27 cellular contexts compared by ENCODE assay signal in genomic region chr2:45244928-45245327, GRCh38.
"Had no signal": no experiment of that assay in that cellular context is flagged by ENCODE, and none has a peak within 500 bp of the region (broad histone marks: within the 10 kb centered on the region; RNA-seq: fewer than 3 reads in every experiment).

No MANE protein-coding gene starts in this region.

- H3K27ac ChIP-seq: adrenal gland, breast epithelium, SK-N-MC, VCaP had no signal

- H3K27me3 ChIP-seq: adrenal gland, breast epithelium had no signal

- H3K4me3 ChIP-seq: adrenal gland, breast epithelium, SK-N-MC had no signal

- H3K4me1 ChIP-seq: breast epithelium had no signal

- ATAC-seq: activated T-cell treated with anti-CD3 and anti-CD28 coated beads, Interleukin-2, amount 50 U/mL, for 72 hours; Panc1; Right ventricle myocardium inferior had no signal

- H3K9me3 ChIP-seq: adrenal gland, breast epithelium had no signal

- H3K36me3 ChIP-seq: adrenal gland, breast epithelium had no signal

- DNase-seq: activated CD4-positive, alpha-beta memory T cell treated with anti-CD3 and anti-CD28 coated beads for 36 hours; activated CD4-positive, alpha-beta T cell treated with anti-CD3 and anti-CD28 coated beads, Interleukin-2, amount 10 ng/mL, durations not matched to agents 7 days and 5 days; activated CD4-positive, CD25-positive, alpha-beta regulatory T cell; activated CD8-positive, alpha-beta memory T cell treated with anti-CD3 and anti-CD28 coated beads for 24 hours; activated naive CD4-positive, alpha-beta T cell treated with anti-CD3 and anti-CD28 coated beads, Interleukin-2, amount 50 U/mL, for 16 hours; activated naive CD8-positive, alpha-beta T cell treated with anti-CD3 and anti-CD28 coated beads, Interleukin-2, amount 10 ng/mL, durations not matched to agents 7 days and 5 days; activated T-cell treated with anti-CD3 and anti-CD28 coated beads for 4 hours; activated T-cell treated with anti-CD3 and anti-CD28 coated beads, Interleukin-2, amount 50 U/mL, for 72 hours; adrenal gland; aorta; caudate nucleus; NCI-H1092; NCI-H1417; NCI-H1930; NCI-H345; NCI-H510A; NCI-H526 treated with DMSO at 0.1 percent for 48 hours; NCI-H82; NK-92 treated with Interleukin-12 subunit alpha and Interleukin-12 subunit beta, amount 100 ng/mL, for 24 hours; OCI-M1; RPMI8226; T-helper 1 cell had no signal
